7 cellular contexts compared by ENCODE assay signal in the genomic region with DNA sequence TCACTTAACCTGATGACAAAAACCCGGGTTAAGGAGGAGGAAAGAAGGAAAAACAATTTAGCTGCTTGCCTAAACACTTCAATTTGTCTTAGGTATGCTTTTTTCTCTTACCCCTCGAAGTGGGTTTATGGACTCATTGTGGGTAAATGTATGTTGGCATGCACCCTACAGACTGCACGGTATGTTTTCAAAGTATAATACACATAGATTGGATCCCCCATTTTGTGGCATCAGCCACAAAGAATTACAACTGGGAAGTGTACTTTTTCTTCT. TPM values are rescaled to one million over a fixed set of nuclear protein-coding genes. Genes with fewer than 3 reads are reported as not detected.
A peak's percentile ranks its signal among the peaks of the same experiment; 100 is the strongest.
DNase-seq lines count a peak whose midpoint lies in the region; TF ChIP-seq lines count a peak whose summit lies in the region.

No MANE protein-coding gene starts in this region.

- H3K4me1 ChIP-seq in HUES48 (ENCODE audit: control insufficient read depth, insufficient read depth, low read length) (peaks cover 61% of the 10 kb centered on the region), mesodermal cell (ENCODE audit: control insufficient read depth, insufficient read depth, low read length, poor library complexity, severe bottlenecking) (peaks cover 39% of the 10 kb centered on the region), thyroid gland (peaks cover 39 to 48% of the 10 kb centered on the region in 2 donors)

- H3K36me3 ChIP-seq in HUES48 (ENCODE audit: control insufficient read depth, insufficient read depth, low read length) (peaks cover 11% of the 10 kb centered on the region; the same call in 1 of the 2 replicates), mesodermal cell (ENCODE audit: control insufficient read depth, insufficient read depth, low read length) (peaks cover 19% of the 10 kb centered on the region), thyroid gland (no peaks in the 10 kb centered on the region)

- H3K27ac ChIP-seq in HUES48 (ENCODE audit: low read depth, low read length), result peak overlapping the region; percentile 98
- H3K27ac ChIP-seq in mesodermal cell (ENCODE audit: low read depth, low read length, severe bottlenecking), result peak overlapping the region; percentile 99
- H3K27ac ChIP-seq in thyroid gland, result peak overlapping the region; percentile 97 to 100 (median 99)

- H3K27me3 ChIP-seq in HUES48 (ENCODE audit: control insufficient read depth, insufficient read depth, low read length) (no peaks in the 10 kb centered on the region), thyroid gland (no peaks in the 10 kb centered on the region)

- H3K9me3 ChIP-seq in HUES48 (ENCODE audit: control insufficient read depth, insufficient read depth, low read length) (no peaks in the 10 kb centered on the region), mesodermal cell (ENCODE audit: control insufficient read depth, low read length) (no peaks in the 10 kb centered on the region), thyroid gland (no peaks in the 10 kb centered on the region)

- TF ChIP-seq POLR2A in thyroid gland (IDR thresholded peaks at IDR 0.05), result no peak

- DNase-seq in choroid plexus epithelial cell (ENCODE audit: low read depth) (no peak), thyroid gland (no peak), NCI-H187 treated with DMSO at 0.1 percent for 48 hours (lab: John Stamatoyannopoulos, UW) (no peak), NCI-H524 (lab: John Stamatoyannopoulos, UW) (no peak)
- no peak for DNase-seq in stimulated activated CD4-positive, alpha-beta T cell treated with anti-CD3 and anti-CD28 coated beads, Interleukin-4, amount 100 ng/mL, for 4 hours

- 0% methylated on average over 1 of the region's 3 CpGs; no CpG with 5 or more reads in 1 of the 2 experiments for WGBS in mesodermal cell (ENCODE audit: insufficient coverage in 2 of 2), 2 experiments
- WGBS in thyroid gland, 2 donors, result 3 to 13% methylated on average over 3 of the region's 3 CpGs

- TF ChIP-seq CTCF in choroid plexus epithelial cell (conservative IDR thresholded peaks at IDR 0.05; ENCODE audit: low read depth, low read length) (no peak), thyroid gland (IDR thresholded peaks at IDR 0.05) (no peak)

- H3K9ac ChIP-seq in HUES48 (ENCODE audit: low read depth, low read length), result peak overlapping the region; percentile 91

- H3K4me3 ChIP-seq in HUES48 (ENCODE audit: low read depth, low read length) (peak overlapping the region; percentile 80), choroid plexus epithelial cell (ENCODE audit: low read depth, low read length) (peak overlapping the region; percentile 87), mesodermal cell (ENCODE audit: extremely low read depth, insufficient read depth, low read length, poor library complexity, severe bottlenecking) (peak overlapping the region; percentile 89), thyroid gland (replicated peaks in 1 of 3) (peak overlapping the region in 2 of 3 donors; percentile 73 to 96)

- intact Hi-C loops in thyroid gland (cut with DNase I), result no loop called here

RNA-seq across cellular contexts. Expression of a gene that starts 2.3 kb away (rescaled TPM):
- 137 TPM for polyA plus RNA-seq in mesodermal cell (2013, experiment 1 of 2)
- 131 TPM for polyA plus RNA-seq in mesodermal cell (2013, experiment 2 of 2)
- 100 to 1,000 TPM; 162 to 202 (median 176) TPM for total RNA-seq in thyroid gland
